In genomic region chr2:70808983-70809958, GRCh38 we compare ENCODE assay signal across 1 cellular context.
A peak's percentile ranks its signal among the peaks of the same experiment; 100 is the strongest.
TF ChIP-seq lines count a peak whose summit lies in the region.

No MANE protein-coding gene starts in this region.

TF ChIP-seq in HepG2, 621 proteins besides CTCF, POLR2A, EP300 and RAD21 (continues in another document):
- TF ChIP-seq HCFC1 (IDR thresholded peaks at IDR 0.05; ENCODE audit: low read depth, low read length), result no peak
- 0 out of 2 replicates have a peak, but pooled peaks have one; percentile 2 for TF ChIP-seq ZNF83 (CRISPR knock-in tag; IDR thresholded peaks at IDR 0.05; ENCODE audit: borderline replicate concordance)
- TF ChIP-seq GABPA (IDR thresholded peaks at IDR 0.05; ENCODE audit: low read depth, low read length), result no peak
- TF ChIP-seq GABPA (CRISPR knock-in tag; IDR thresholded peaks at IDR 0.05; ENCODE audit: low read depth), result no peak
- TF ChIP-seq SKIL (CRISPR knock-in tag; IDR thresholded peaks at IDR 0.05; ENCODE audit: borderline replicate concordance), result no peak
- no peak for TF ChIP-seq NCOR1 (IDR thresholded peaks at IDR 0.05; ENCODE audit: borderline replicate concordance, low read length)
- TF ChIP-seq MTERF4 (CRISPR knock-in tag; IDR thresholded peaks at IDR 0.05), result peak; percentile 73; the same call in 1 of the 2 replicates
- TF ChIP-seq ZNF720 (CRISPR knock-in tag; IDR thresholded peaks at IDR 0.05), result no peak
- no peak for TF ChIP-seq TIGD3 (CRISPR knock-in tag; IDR thresholded peaks at IDR 0.05; ENCODE audit: borderline replicate concordance)
- TF ChIP-seq FOXO4 (CRISPR knock-in tag; conservative IDR thresholded peaks at IDR 0.05), result no peak
- no peak for TF ChIP-seq ZNF773 (CRISPR knock-in tag; IDR thresholded peaks at IDR 0.05; ENCODE audit: borderline replicate concordance)
- 0 out of 2 replicates have a peak, but pooled peaks have one; percentile 12 for TF ChIP-seq ZNF557 (CRISPR knock-in tag; IDR thresholded peaks at IDR 0.05)
- no peak for TF ChIP-seq FOXM1 (CRISPR knock-in tag; IDR thresholded peaks at IDR 0.05)
- 0 out of 2 replicates have a peak, but pooled peaks have one; percentile 9 for TF ChIP-seq NFKB2 (CRISPR knock-in tag; IDR thresholded peaks at IDR 0.05; ENCODE audit: borderline replicate concordance)
- TF ChIP-seq TBX2 (CRISPR knock-in tag; IDR thresholded peaks at IDR 0.05; ENCODE audit: borderline replicate concordance), result no peak
- no peak for TF ChIP-seq BORCS8-MEF2B (CRISPR knock-in tag; IDR thresholded peaks at IDR 0.05)
- no peak for TF ChIP-seq PHF8 (CRISPR knock-in tag; IDR thresholded peaks at IDR 0.05)
- no peak for TF ChIP-seq ZSCAN5A (CRISPR knock-in tag; IDR thresholded peaks at IDR 0.05; ENCODE audit: borderline replicate concordance)
- no peak for TF ChIP-seq CEBPB (IDR thresholded peaks at IDR 0.05; ENCODE audit: borderline replicate concordance, low read depth, low read length)
- TF ChIP-seq NR2C2 (CRISPR knock-in tag; IDR thresholded peaks at IDR 0.05; ENCODE audit: borderline replicate concordance), result peak; percentile 13; the same call in 1 of the 2 replicates
- TF ChIP-seq HNRNPL (IDR thresholded peaks at IDR 0.05; ENCODE audit: low read depth, low read length), result 0 out of 2 replicates have a peak, but pooled peaks have one; percentile 58
- TF ChIP-seq HBP1 (CRISPR knock-in tag; IDR thresholded peaks at IDR 0.05; ENCODE audit: low read depth), result no peak
- TF ChIP-seq NR2F2 (IDR thresholded peaks at IDR 0.05; ENCODE audit: borderline replicate concordance, low read depth), result peak; percentile 7; the same call in 1 of the 2 replicates
- TF ChIP-seq HIC2 (CRISPR knock-in tag; IDR thresholded peaks at IDR 0.05; ENCODE audit: low read depth), result no peak
- TF ChIP-seq RXRA (CRISPR knock-in tag; IDR thresholded peaks at IDR 0.05), result 0 out of 2 replicates have a peak, but pooled peaks have one; percentile 7
- no peak for TF ChIP-seq TFDP1 (CRISPR knock-in tag; IDR thresholded peaks at IDR 0.05; ENCODE audit: borderline replicate concordance)
- TF ChIP-seq MED8 (CRISPR knock-in tag; IDR thresholded peaks at IDR 0.05; ENCODE audit: insufficient replicate concordance), result peak; percentile 4
- TF ChIP-seq ZNF687 (CRISPR knock-in tag; IDR thresholded peaks at IDR 0.05), result peak; percentile 50
- TF ChIP-seq YEATS4 (CRISPR knock-in tag; IDR thresholded peaks at IDR 0.05; ENCODE audit: borderline replicate concordance), result no peak
- TF ChIP-seq CC2D1A (CRISPR knock-in tag; IDR thresholded peaks at IDR 0.05), result no peak
- 0 out of 2 replicates have a peak, but pooled peaks have one; percentile 3 for TF ChIP-seq SAP130 (CRISPR knock-in tag; IDR thresholded peaks at IDR 0.05; ENCODE audit: low read depth)
- TF ChIP-seq ZNF644 (CRISPR knock-in tag; IDR thresholded peaks at IDR 0.05; ENCODE audit: low read depth), result no peak
- TF ChIP-seq HNF1B (CRISPR knock-in tag; IDR thresholded peaks at IDR 0.05), result no peak
- TF ChIP-seq MEF2D (CRISPR knock-in tag; IDR thresholded peaks at IDR 0.05), result peak; percentile 3; the same call in 1 of the 2 replicates
- TF ChIP-seq ZZZ3 (CRISPR knock-in tag; IDR thresholded peaks at IDR 0.05; ENCODE audit: borderline replicate concordance), result no peak
